In genomic region chr11:86571273-86571948, GRCh38 we compare ENCODE assay signal across 8 cellular contexts.
DNase-seq lines count a peak whose midpoint lies in the region; ATAC-seq and TF ChIP-seq lines count a peak whose summit lies in the region.

No MANE protein-coding gene starts in this region.

- H3K4me1 ChIP-seq in SJCRH30 (no peaks in the 10 kb centered on the region), hepatocyte (ENCODE audit: insufficient read depth) (peaks cover 11% of the 10 kb centered on the region)

- 67% methylated on average over 5 of the region's 5 CpGs for WGBS in hepatocyte (ENCODE audit: low lambda C conversion rate, missing lambda C conversion rate)

- no peaks in the 10 kb centered on the region for H3K9me2 ChIP-seq in hepatocyte (replicated peaks; ENCODE audit: insufficient read depth)

- in situ Hi-C loops in ACHN (cut with HindIII; ENCODE audit: low pct_ligation_motif_present, low pct_unique_long_range_greater_than_20kb, low sequenced_read_pairs), result no loop called here

- DNase-seq in ACHN (peak; percentile 67), H7 (peak; percentile 57), SJCRH30 (peak; percentile 17 to 49), hepatocyte (ENCODE audit: low spot score) (peak; percentile 34)
- no peak for DNase-seq in activated T-cell treated with anti-CD3 and anti-CD28 coated beads, Interleukin-2, amount 50 U/mL, for 48 hours

- H3K27me3 ChIP-seq in H7 (ENCODE audit: control insufficient read depth, insufficient read depth, low read length), result no peaks in the 10 kb centered on the region
- no peaks in the 10 kb centered on the region for H3K27me3 ChIP-seq in SJCRH30
- H3K27me3 ChIP-seq in hepatocyte, result no peaks in the 10 kb centered on the region

- H3K79me2 ChIP-seq in hepatocyte, result no peaks in the 10 kb centered on the region

- no peaks in the 10 kb centered on the region for H4K20me1 ChIP-seq in hepatocyte (ENCODE audit: insufficient read depth, poor library complexity, severe bottlenecking)

- H3K27ac ChIP-seq in SJCRH30, result no peak overlapping the region
- H3K27ac ChIP-seq in hepatocyte, result peak overlapping the region; percentile 71

- H3K4me3 ChIP-seq in H7 (ENCODE audit: insufficient read depth, low read depth, low read length) (no peak overlapping the region), SJCRH30 (no peak overlapping the region), hepatocyte (no peak overlapping the region)

- ATAC-seq in GM19035 (IDR thresholded peaks at IDR 0.05; ENCODE audit: unreplicated experiment) (no peak), HG02678 (IDR thresholded peaks at IDR 0.05; ENCODE audit: unreplicated experiment) (no peak), HG03159 (IDR thresholded peaks at IDR 0.05; ENCODE audit: unreplicated experiment) (no peak)

- no peak overlapping the region for H2AFZ ChIP-seq in hepatocyte

- TF ChIP-seq CTCF in hepatocyte (IDR thresholded peaks at IDR 0.05; ENCODE audit: poor library complexity), result peak; percentile 35

- no peak overlapping the region for H3K4me2 ChIP-seq in hepatocyte

- H3K9me3 ChIP-seq in SJCRH30 (replicated peaks), result no peaks in the 10 kb centered on the region; the same call in 1 of the 2 replicates
- H3K9me3 ChIP-seq in hepatocyte (ENCODE audit: low read depth), result no peaks in the 10 kb centered on the region

- H3K36me3 ChIP-seq in H7 (replicated peaks; ENCODE audit: control insufficient read depth, insufficient read depth, low read length) (no peaks in the 10 kb centered on the region), SJCRH30 (no peaks in the 10 kb centered on the region), hepatocyte (replicated peaks; ENCODE audit: insufficient read depth, low read depth) (no peaks in the 10 kb centered on the region)

Comparison
In these comparisons a context has a peak if more than half of its experiments do, and no peak if none do; other contexts are left out.
1. DNase-seq: peak in ACHN (single experiment), H7 (single experiment), SJCRH30 (2 of 2) and hepatocyte (single experiment); none in activated T-cell treated with anti-CD3 and anti-CD28 coated beads, Interleukin-2, amount 50 U/mL, for 48 hours (0 of 2).